1 cellular context compared by ENCODE assay signal in the genomic region with DNA sequence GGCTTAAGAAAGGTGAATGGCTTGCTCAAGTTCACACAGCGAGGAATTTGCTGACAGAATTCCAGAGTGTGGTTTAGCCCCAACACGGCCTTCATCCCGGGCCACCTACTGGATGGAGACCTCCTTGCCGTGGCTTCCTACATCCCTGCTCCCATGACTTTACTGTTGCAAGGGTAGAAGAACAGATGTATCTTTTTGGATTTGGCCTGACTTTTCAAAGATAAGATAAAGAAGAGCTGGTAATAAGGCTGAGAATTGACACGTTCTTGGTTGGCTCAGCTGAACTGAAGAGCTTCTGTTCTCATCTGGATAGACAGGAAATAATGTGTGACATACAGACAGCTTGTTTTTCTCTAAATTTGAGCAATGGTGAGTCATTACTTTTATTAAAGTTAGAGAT.
TF ChIP-seq lines count a peak whose summit lies in the region.

No MANE protein-coding gene starts in this region.

TF ChIP-seq in HCT116, 20 proteins besides CTCF, POLR2A, EP300 and RAD21 (continued from another document):
- TF ChIP-seq, protein P1, sequence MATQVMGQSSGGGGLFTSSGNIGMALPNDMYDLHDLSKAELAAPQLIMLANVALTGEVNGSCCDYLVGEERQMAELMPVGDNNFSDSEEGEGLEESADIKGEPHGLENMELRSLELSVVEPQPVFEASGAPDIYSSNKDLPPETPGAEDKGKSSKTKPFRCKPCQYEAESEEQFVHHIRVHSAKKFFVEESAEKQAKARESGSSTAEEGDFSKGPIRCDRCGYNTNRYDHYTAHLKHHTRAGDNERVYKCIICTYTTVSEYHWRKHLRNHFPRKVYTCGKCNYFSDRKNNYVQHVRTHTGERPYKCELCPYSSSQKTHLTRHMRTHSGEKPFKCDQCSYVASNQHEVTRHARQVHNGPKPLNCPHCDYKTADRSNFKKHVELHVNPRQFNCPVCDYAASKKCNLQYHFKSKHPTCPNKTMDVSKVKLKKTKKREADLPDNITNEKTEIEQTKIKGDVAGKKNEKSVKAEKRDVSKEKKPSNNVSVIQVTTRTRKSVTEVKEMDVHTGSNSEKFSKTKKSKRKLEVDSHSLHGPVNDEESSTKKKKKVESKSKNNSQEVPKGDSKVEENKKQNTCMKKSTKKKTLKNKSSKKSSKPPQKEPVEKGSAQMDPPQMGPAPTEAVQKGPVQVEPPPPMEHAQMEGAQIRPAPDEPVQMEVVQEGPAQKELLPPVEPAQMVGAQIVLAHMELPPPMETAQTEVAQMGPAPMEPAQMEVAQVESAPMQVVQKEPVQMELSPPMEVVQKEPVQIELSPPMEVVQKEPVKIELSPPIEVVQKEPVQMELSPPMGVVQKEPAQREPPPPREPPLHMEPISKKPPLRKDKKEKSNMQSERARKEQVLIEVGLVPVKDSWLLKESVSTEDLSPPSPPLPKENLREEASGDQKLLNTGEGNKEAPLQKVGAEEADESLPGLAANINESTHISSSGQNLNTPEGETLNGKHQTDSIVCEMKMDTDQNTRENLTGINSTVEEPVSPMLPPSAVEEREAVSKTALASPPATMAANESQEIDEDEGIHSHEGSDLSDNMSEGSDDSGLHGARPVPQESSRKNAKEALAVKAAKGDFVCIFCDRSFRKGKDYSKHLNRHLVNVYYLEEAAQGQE (IDR thresholded peaks at IDR 0.05; ENCODE audit: low read depth): no peak
